Comparison of ENCODE assay signal across 7 cellular contexts in the genomic region with DNA sequence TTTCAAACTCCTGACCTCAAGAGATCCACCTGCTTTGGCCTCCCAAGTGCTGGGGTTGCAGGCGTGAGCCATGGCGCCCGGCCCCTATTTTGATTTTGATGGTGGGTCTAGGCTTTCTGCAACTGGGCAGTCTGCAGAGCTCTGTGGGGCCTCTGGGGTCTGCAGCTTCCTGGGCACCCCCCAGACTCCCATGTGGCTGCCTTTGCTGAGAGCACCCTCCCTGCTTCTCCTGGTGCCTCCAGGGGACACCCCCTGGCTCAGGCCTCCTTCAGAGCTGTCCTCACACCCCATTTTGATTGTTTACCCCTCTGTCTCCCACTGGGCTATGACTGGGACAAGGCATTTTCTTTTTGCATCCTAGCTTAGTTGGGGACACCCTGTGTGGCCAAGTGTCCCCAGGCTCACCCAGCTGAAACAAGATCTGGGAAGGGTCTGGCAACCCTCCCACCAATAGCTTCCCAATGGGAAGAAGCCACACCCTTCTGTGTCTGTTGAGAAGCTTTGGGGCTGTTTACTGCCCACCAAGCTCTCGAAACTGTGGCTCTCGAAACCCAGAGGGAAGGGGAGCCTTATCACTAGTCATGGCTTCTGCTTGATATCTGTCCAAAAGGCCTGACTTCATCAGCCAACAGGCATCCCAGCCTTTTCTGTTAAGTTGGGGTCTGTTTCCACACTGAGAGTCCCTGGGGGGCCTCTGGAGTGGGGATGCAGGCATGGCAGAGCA.
DNase-seq lines count a peak whose midpoint lies in the region; ATAC-seq, FAIRE-seq and TF ChIP-seq lines count a peak whose summit lies in the region.

No MANE protein-coding gene starts in this region.

- WGBS in suprapubic skin, result 60% methylated on average over 5 of the region's 5 CpGs

- FAIRE-seq in kidney (lab: Jason Lieb, UNC), result no peak

- peaks cover 5 to 8% (median 6%) of the 10 kb centered on the region in 3 donors for H3K4me1 Mint-ChIP-seq in IgD-negative memory B cell
- H3K4me1 Mint-ChIP-seq in activated naive CD8-positive, alpha-beta T cell (ENCODE audit: low read depth), result peaks cover 7% of the 10 kb centered on the region
- H3K4me1 Mint-ChIP-seq in glutamatergic neuron (ENCODE audit: low read depth, unreplicated experiment), result peaks cover 16% of the 10 kb centered on the region

- ATAC-seq in esophagus mucosa, result no peak

- H3K9me3 Mint-ChIP-seq in IgD-negative memory B cell (peaks cover 0 to 1% (median 0%) of the 10 kb centered on the region in 3 donors), glutamatergic neuron (ENCODE audit: unreplicated experiment) (peaks cover 6% of the 10 kb centered on the region)
- no peaks in the 10 kb centered on the region for H3K9me3 Mint-ChIP-seq in activated naive CD8-positive, alpha-beta T cell (ENCODE audit: low read depth)

- DNase-seq in kidney (peak; percentile 77), suprapubic skin (ENCODE audit: low spot score in 2 of 2) (peak in 1 of 2 donors; percentile 64), glutamatergic neuron (no peak), NCI-H524 (lab: John Stamatoyannopoulos, UW) (no peak)

- H3K4me1 ChIP-seq in kidney (ENCODE audit: control insufficient read depth in 1 of 2, insufficient read depth in 1 of 2, low read depth in 1 of 2, low read length in 2 of 2) (peaks cover 6 to 15% of the 10 kb centered on the region in 2 donors), suprapubic skin (peaks cover 18% of the 10 kb centered on the region)

- peak overlapping the region; percentile 90 to 97 for H3K27ac ChIP-seq in kidney (ENCODE audit: low read depth in 2 of 2, low read length in 2 of 2)
- H3K27ac ChIP-seq in suprapubic skin, result peak overlapping the region; percentile 99

- H3K36me3 ChIP-seq in kidney (ENCODE audit: control insufficient read depth in 1 of 2, insufficient read depth in 2 of 2, low read length in 2 of 2) (no peaks in the 10 kb centered on the region), suprapubic skin (no peaks in the 10 kb centered on the region)

- no peaks in the 10 kb centered on the region for H3K36me3 Mint-ChIP-seq in IgD-negative memory B cell
- no peaks in the 10 kb centered on the region for H3K36me3 Mint-ChIP-seq in activated naive CD8-positive, alpha-beta T cell
- no peaks in the 10 kb centered on the region for H3K36me3 Mint-ChIP-seq in glutamatergic neuron (ENCODE audit: unreplicated experiment)

- H3K4me3 ChIP-seq in kidney (ENCODE audit: low read length in 2 of 2) (peak overlapping the region in 1 of 2 donors; percentile 59), suprapubic skin (peak overlapping the region; percentile 74)

- no peaks in the 10 kb centered on the region for H3K27me3 ChIP-seq in suprapubic skin

- H3K4me3 Mint-ChIP-seq in IgD-negative memory B cell, result peak overlapping the region; percentile 53 to 83 (median 68)
- peak overlapping the region; percentile 70 for H3K4me3 Mint-ChIP-seq in activated naive CD8-positive, alpha-beta T cell
- H3K4me3 Mint-ChIP-seq in glutamatergic neuron (ENCODE audit: unreplicated experiment), result no peak overlapping the region

- H3K27me3 Mint-ChIP-seq in IgD-negative memory B cell (peaks cover 6% of the 10 kb centered on the region), glutamatergic neuron (ENCODE audit: unreplicated experiment) (peaks cover 9% of the 10 kb centered on the region)
- no peaks in the 10 kb centered on the region for H3K27me3 Mint-ChIP-seq in activated naive CD8-positive, alpha-beta T cell

- TF ChIP-seq CTCF in kidney (IDR thresholded peaks at IDR 0.05; ENCODE audit: borderline replicate concordance, extremely low read depth, insufficient read depth) (no peak), suprapubic skin (IDR thresholded peaks at IDR 0.05) (no peak), glutamatergic neuron (IDR thresholded peaks at IDR 0.05; ENCODE audit: partially characterized antibody, unreplicated experiment) (no peak)

- H3K27ac Mint-ChIP-seq in IgD-negative memory B cell, result peak overlapping the region in 1 of 3 donors; percentile 95
- H3K27ac Mint-ChIP-seq in activated naive CD8-positive, alpha-beta T cell, result peak overlapping the region; percentile 76
- H3K27ac Mint-ChIP-seq in glutamatergic neuron (ENCODE audit: unreplicated experiment), result no peak overlapping the region

- H3K9me3 ChIP-seq in kidney (ENCODE audit: control insufficient read depth in 1 of 2, low read length in 2 of 2) (no peaks in the 10 kb centered on the region), suprapubic skin (no peaks in the 10 kb centered on the region)

- no peak for TF ChIP-seq POLR2A in suprapubic skin (IDR thresholded peaks at IDR 0.05)

- TF ChIP-seq EP300 in suprapubic skin (IDR thresholded peaks at IDR 0.05), result no peak

- peak overlapping the region in 1 of 2 donors; percentile 84 for H3K9ac ChIP-seq in kidney (ENCODE audit: low read length in 2 of 2)

- intact Hi-C loops in kidney (cut with DNase I), result no loop called here
